Comparison of ENCODE assay signal across 19 cellular contexts in genomic region chr6:14440215-14440890, GRCh38.
A peak's percentile ranks its signal among the peaks of the same experiment; 100 is the strongest.
DNase-seq lines count a peak whose midpoint lies in the region; ATAC-seq and TF ChIP-seq lines count a peak whose summit lies in the region.
"Had no signal": no experiment of that assay in that cellular context is flagged by ENCODE, and none has a peak within 500 bp of the region (broad histone marks: within the 10 kb centered on the region; RNA-seq: fewer than 3 reads in every experiment).

No MANE protein-coding gene starts in this region.

- no peak overlapping the region for H2BK12ac ChIP-seq in mesenchymal stem cell (ENCODE audit: low read length in 2 of 2)

- H3K9ac ChIP-seq in mesenchymal stem cell (ENCODE audit: low read length): peak overlapping the region; percentile 66

- no peak overlapping the region for H3K4me3 ChIP-seq in WERI-Rb-1 (ENCODE audit: low read depth, low read length)
- peak overlapping the region in 1 of 2 experiments; percentile 49 for H3K4me3 ChIP-seq in mesenchymal stem cell (ENCODE audit: insufficient read depth in 1 of 2, low read depth in 1 of 2, low read length in 2 of 2)
- H3K4me3 ChIP-seq: suprapubic skin had no signal

- no peaks in the 10 kb centered on the region for H3K36me3 Mint-ChIP-seq in activated naive CD4-positive, alpha-beta T cell treated with anti-CD3 and anti-CD28 coated beads, Interleukin-2, amount 50 U/mL, for 72 hours

- peak; percentile 3 for ATAC-seq in left ventricle myocardium superior
- no peak for ATAC-seq in GM21515 (IDR thresholded peaks at IDR 0.05; ENCODE audit: unreplicated experiment)
- ATAC-seq in activated naive CD4-positive, alpha-beta T cell treated with anti-CD3 and anti-CD28 coated beads, Interleukin-2, amount 50 U/mL, for 72 hours: no peak
- ATAC-seq: activated T-cell treated with anti-CD3 and anti-CD28 coated beads, Interleukin-2, amount 50 U/mL, for 4 hours; left colon; SK-N-SH treated with all-trans-retinoic acid at 6 μM for 48 hours had no signal

- WGBS in mesenchymal stem cell: 97% methylated on average over 2 of the region's 4 CpGs

- no peak overlapping the region for H2BK120ac ChIP-seq in mesenchymal stem cell (ENCODE audit: low read depth, low read length)

- H3K27me3 ChIP-seq in WERI-Rb-1 (ENCODE audit: insufficient read depth, low read depth, severe bottlenecking): no peaks in the 10 kb centered on the region
- H3K27me3 ChIP-seq in mesenchymal stem cell (ENCODE audit: control insufficient read depth in 1 of 2, insufficient read depth in 1 of 2, low read length in 2 of 2): no peaks in the 10 kb centered on the region
- H3K27me3 ChIP-seq: suprapubic skin had no signal

- no peak overlapping the region for H3K14ac ChIP-seq in mesenchymal stem cell (ENCODE audit: low read length in 2 of 2)

- no peak overlapping the region for H2BK5ac ChIP-seq in mesenchymal stem cell (ENCODE audit: low read depth, low read length, poor library complexity, severe bottlenecking)

- no peak overlapping the region for H4K91ac ChIP-seq in mesenchymal stem cell (ENCODE audit: low read length)

- intact Hi-C loops in left ventricle myocardium superior (cut with micrococcal nuclease): no loop called here
- intact Hi-C loops in cardiac septum (cut with DNase I): no loop called here

- no peak overlapping the region for H2AK5ac ChIP-seq in mesenchymal stem cell (ENCODE audit: low read length, severe bottlenecking)

- H3K23ac ChIP-seq in mesenchymal stem cell (ENCODE audit: low read length in 2 of 2): no peak overlapping the region

- no peak overlapping the region for H3K4me2 ChIP-seq in mesenchymal stem cell (ENCODE audit: low read length, poor library complexity, severe bottlenecking)

- TF ChIP-seq CTCF in WERI-Rb-1 (IDR thresholded peaks at IDR 0.05; ENCODE audit: low read depth, low read length): no peak

- no peak overlapping the region for H2BK15ac ChIP-seq in mesenchymal stem cell (ENCODE audit: low read depth, poor library complexity, severe bottlenecking)

- no peak overlapping the region for H3K27ac ChIP-seq in WERI-Rb-1
- H3K27ac ChIP-seq in mesenchymal stem cell (ENCODE audit: low read length, poor library complexity, severe bottlenecking): no peak overlapping the region

- no peak overlapping the region for H3K18ac ChIP-seq in mesenchymal stem cell (ENCODE audit: low read depth in 1 of 2, low read length in 2 of 2)

- no peak overlapping the region for H2AFZ ChIP-seq in mesenchymal stem cell (ENCODE audit: low read depth, low read length)

- no peak overlapping the region for H3K27ac Mint-ChIP-seq in activated naive CD4-positive, alpha-beta T cell treated with anti-CD3 and anti-CD28 coated beads, Interleukin-2, amount 50 U/mL, for 72 hours
- H3K27ac Mint-ChIP-seq: activated naive CD4-positive, alpha-beta T cell treated with anti-CD3 and anti-CD28 coated beads for 36 hours; CD4-positive, alpha-beta T cell had no signal

- no peaks in the 10 kb centered on the region for H3K79me1 ChIP-seq in mesenchymal stem cell (replicated peaks; ENCODE audit: low read length, poor library complexity, severe bottlenecking)

- H3K36me3 ChIP-seq in WERI-Rb-1 (no peaks in the 10 kb centered on the region), mesenchymal stem cell (ENCODE audit: control insufficient read depth in 1 of 2, insufficient read depth in 2 of 2, low read depth in 1 of 2, low read length in 2 of 2) (no peaks in the 10 kb centered on the region)
- H3K36me3 ChIP-seq: suprapubic skin had no signal

- no peak overlapping the region for H3K4ac ChIP-seq in mesenchymal stem cell (ENCODE audit: low read depth in 1 of 2, low read length in 2 of 2)

- DNase-seq in left ventricle myocardium superior (no peak), cardiac septum (ENCODE audit: low spot score) (no peak), WERI-Rb-1 (peak; percentile 40), mesenchymal stem cell (no peak), mesenteric fat pad (ENCODE audit: low spot score) (no peak)
- no peak for DNase-seq in activated naive CD4-positive, alpha-beta T cell treated with anti-CD3 and anti-CD28 coated beads, Interleukin-2, amount 50 U/mL, for 72 hours (ENCODE audit: low spot score in 2 of 2)
- DNase-seq in activated T-cell treated with anti-CD3 and anti-CD28 coated beads, Interleukin-2, amount 50 U/mL, for 48 hours: no peak
- DNase-seq: activated CD8-positive, alpha-beta memory T cell treated with anti-CD3 and anti-CD28 coated beads for 24 hours; activated naive CD4-positive, alpha-beta T cell treated with anti-CD3 and anti-CD28 coated beads for 36 hours; activated T-cell treated with anti-CD3 and anti-CD28 coated beads, Interleukin-2, amount 50 U/mL, for 4 hours; anterior cingulate cortex; CD4-positive, alpha-beta T cell; KBM-7; left colon; stimulated activated CD4-positive, alpha-beta T cell treated with anti-CD3 and anti-CD28 coated beads, Interleukin-15, amount 100 ng/mL, for 24 hours had no signal

- H3K9me3 ChIP-seq in WERI-Rb-1 (ENCODE audit: severe bottlenecking) (no peaks in the 10 kb centered on the region), mesenchymal stem cell (ENCODE audit: control insufficient read depth, low read length) (no peaks in the 10 kb centered on the region)
- H3K9me3 ChIP-seq: suprapubic skin had no signal

- no peaks in the 10 kb centered on the region for H3K4me1 ChIP-seq in mesenchymal stem cell (ENCODE audit: control insufficient read depth, insufficient read depth, low read depth, low read length)

- H4K8ac ChIP-seq in mesenchymal stem cell (ENCODE audit: low read length): no peak overlapping the region

- H3K9me3 Mint-ChIP-seq in activated naive CD4-positive, alpha-beta T cell treated with anti-CD3 and anti-CD28 coated beads, Interleukin-2, amount 50 U/mL, for 72 hours: peaks cover 0 to under 1% of the 10 kb centered on the region in 2 donors
- H3K9me3 Mint-ChIP-seq: activated naive CD4-positive, alpha-beta T cell treated with anti-CD3 and anti-CD28 coated beads for 36 hours; activated T-cell treated with anti-CD3 and anti-CD28 coated beads, Interleukin-2, amount 50 U/mL, for 4 hours; CD4-positive, alpha-beta T cell; neural crest cell had no signal
